24 cellular contexts compared by ENCODE assay signal in genomic region chr10:125460326-125460725, GRCh38.
"Had no signal": no experiment of that assay in that cellular context is flagged by ENCODE, and none has a peak within 500 bp of the region (broad histone marks: within the 10 kb centered on the region; RNA-seq: fewer than 3 reads in every experiment).

No MANE protein-coding gene starts in this region.

- H3K27me3 Mint-ChIP-seq: dendritic cell treated with granulocyte-macrophage colony-stimulating factor and Interleukin-4, amounts not matched to agents 40 ng/mL and 50 ng/mL, for 4 days had no signal

- H3K36me3 Mint-ChIP-seq: mesothelial cell of epicardium; naive B cell; naive thymus-derived CD8-positive, alpha-beta T cell had no signal

- DNase-seq: colonic mucosa; cortex of kidney; effector CD8-positive, alpha-beta T cell; esophagus squamous epithelium; foreskin fibroblast; foreskin melanocyte; gastrocnemius medialis; glutamatergic neuron; head of caudate nucleus; heart right ventricle; hippocampal formation; left cardiac atrium; left lung; left ventricle myocardium superior; lower lobe of right lung; mesenchymal stem cell; mucosa of descending colon; naive B cell; naive thymus-derived CD8-positive, alpha-beta T cell had no signal

- H3K27me3 ChIP-seq: colonic mucosa, gastrocnemius medialis, left lung had no signal

- H3K9me3 ChIP-seq: colonic mucosa, esophagus squamous epithelium, gastrocnemius medialis, heart right ventricle, left lung, lower lobe of right lung, mucosa of descending colon had no signal

- H3K4me3 Mint-ChIP-seq: dendritic cell treated with granulocyte-macrophage colony-stimulating factor and Interleukin-4, amounts not matched to agents 40 ng/mL and 50 ng/mL, for 4 days; mesothelial cell of epicardium; naive B cell; naive thymus-derived CD8-positive, alpha-beta T cell had no signal

- H3K9me3 Mint-ChIP-seq: dendritic cell treated with granulocyte-macrophage colony-stimulating factor and Interleukin-4, amounts not matched to agents 40 ng/mL and 50 ng/mL, for 4 days; mesothelial cell of epicardium; naive B cell had no signal

- H3K4me3 ChIP-seq: colonic mucosa, esophagus squamous epithelium, gastrocnemius medialis, heart right ventricle, left lung, lower lobe of right lung, mucosa of descending colon had no signal

- H3K27ac Mint-ChIP-seq: dendritic cell treated with granulocyte-macrophage colony-stimulating factor and Interleukin-4, amounts not matched to agents 40 ng/mL and 50 ng/mL, for 4 days; mesothelial cell of epicardium; naive B cell; naive thymus-derived CD8-positive, alpha-beta T cell had no signal

- H3K36me3 ChIP-seq: colonic mucosa, esophagus squamous epithelium, gastrocnemius medialis, heart right ventricle, left lung, lower lobe of right lung had no signal

- H3K4me1 Mint-ChIP-seq: naive B cell; naive thymus-derived CD8-positive, alpha-beta T cell had no signal

- ATAC-seq: gastrocnemius medialis; heart right ventricle; left cardiac atrium; left lung; left ventricle myocardium superior; lower lobe of right lung; mucosa of descending colon; naive thymus-derived CD8-positive, alpha-beta T cell had no signal

- FAIRE-seq: endothelial cell of umbilical vein, islet of Langerhans, keratinocyte had no signal

- H3K4me1 ChIP-seq: colonic mucosa, gastrocnemius medialis, heart right ventricle, left lung, lower lobe of right lung had no signal

- H3K27ac ChIP-seq: colonic mucosa, esophagus squamous epithelium, gastrocnemius medialis, heart right ventricle, left lung, lower lobe of right lung had no signal
